Comparison of ENCODE assay signal across 9 cellular contexts in genomic region chr2:190069936-190070696, GRCh38. TPM values are rescaled to one million over a fixed set of nuclear protein-coding genes. Genes with fewer than 3 reads are reported as not detected.
A peak's percentile ranks its signal among the peaks of the same experiment; 100 is the strongest.
DNase-seq lines count a peak whose midpoint lies in the region; ATAC-seq and TF ChIP-seq lines count a peak whose summit lies in the region.
"Had no signal": no experiment of that assay in that cellular context is flagged by ENCODE, and none has a peak within 500 bp of the region (broad histone marks: within the 10 kb centered on the region; RNA-seq: fewer than 3 reads in every experiment).

No MANE protein-coding gene starts in this region.

- H3K79me2 ChIP-seq in KMS-11 (ENCODE audit: insufficient read depth, low read depth): no peaks in the 10 kb centered on the region

- H3K4me1 Mint-ChIP-seq in CD14-positive monocyte (no peaks in the 10 kb centered on the region), mesothelial cell of epicardium (no peaks in the 10 kb centered on the region)

- POLR2A ChIA-PET in Panc1 (lab: Charles Lee): no interaction called here

- no peaks in the 10 kb centered on the region for H3K9me3 Mint-ChIP-seq in CD14-positive monocyte
- peaks cover 4% of the 10 kb centered on the region for H3K9me3 Mint-ChIP-seq in mesothelial cell of epicardium

- TF ChIP-seq CTCF in CD14-positive monocyte (IDR thresholded peaks at IDR 0.05): peak; percentile 69
- TF ChIP-seq CTCF in KMS-11 (conservative IDR thresholded peaks at IDR 0.05; ENCODE audit: low read depth, low read length): peak; percentile 68
- TF ChIP-seq CTCF in Panc1 (IDR thresholded peaks at IDR 0.05): peak; percentile 69; the same call in 1 of the 2 replicates
- TF ChIP-seq CTCF in choroid plexus epithelial cell (conservative IDR thresholded peaks at IDR 0.05; ENCODE audit: low read depth, low read length): peak; percentile 64
- peak; percentile 82 for TF ChIP-seq CTCF in mesothelial cell of epicardium (IDR thresholded peaks at IDR 0.05; ENCODE audit: unreplicated experiment)

- CTCF ChIA-PET in Panc1 (lab: Charles Lee): interaction anchor here (2.1 kb wide), 1 partner anchor 271 kb away, joined by 5 read pairs; no protein-coding TSS in a partner anchor

- H3K27ac ChIP-seq in KMS-11 (no peak overlapping the region), Panc1 (ENCODE audit: low read length) (no peak overlapping the region)
- H3K27ac ChIP-seq: SJSA1 had no signal

- no peaks in the 10 kb centered on the region for H3K9me3 ChIP-seq in Panc1 (ENCODE audit: control insufficient read depth, insufficient read depth, low read depth, low read length)
- H3K9me3 ChIP-seq: SJSA1 had no signal

- H3K4me2 ChIP-seq in KMS-11: no peak overlapping the region

- no peaks in the 10 kb centered on the region for H4K20me1 ChIP-seq in KMS-11 (ENCODE audit: insufficient read depth)

- ATAC-seq in GM18502 (IDR thresholded peaks at IDR 0.05; ENCODE audit: poor library complexity, unreplicated experiment): peak; percentile 65
- ATAC-seq in Panc1: no peak
- no peak for ATAC-seq in GM21717 (IDR thresholded peaks at IDR 0.05; ENCODE audit: unreplicated experiment)

- no peak overlapping the region for H3K27ac Mint-ChIP-seq in CD14-positive monocyte
- no peak overlapping the region for H3K27ac Mint-ChIP-seq in mesothelial cell of epicardium

- H3K36me3 ChIP-seq in KMS-11 (ENCODE audit: insufficient read depth) (no peaks in the 10 kb centered on the region), Panc1 (ENCODE audit: control insufficient read depth, insufficient read depth, low read length) (no peaks in the 10 kb centered on the region)
- H3K36me3 ChIP-seq: SJSA1 had no signal

- in situ Hi-C loops in Panc1 (cut with HindIII; ENCODE audit: low pct_unique_long_range_greater_than_20kb, low sequenced_read_pairs): no loop called here

- H2AFZ ChIP-seq in KMS-11 (ENCODE audit: low read depth): no peak overlapping the region

- no peak for DNase-seq in CD14-positive monocyte (ENCODE audit: low spot score)
- DNase-seq in Panc1 (ENCODE audit: low read depth, low spot score): peak; percentile 47
- DNase-seq in choroid plexus epithelial cell (ENCODE audit: low read depth): peak; percentile 85
- no peak for DNase-seq in mesothelial cell of epicardium (ENCODE audit: low spot score in 2 of 2, unreplicated experiment in 2 of 2)
- DNase-seq in occipital lobe (lab: John Stamatoyannopoulos, UW): no peak

- no TSS peak for BruUV-seq in Panc1 (replicated peaks; lab: Mats Ljungman, UMichigan)

- H3K4me3 ChIP-seq in KMS-11 (IDR thresholded peaks at IDR 0.05; ENCODE audit: insufficient read depth, low read depth, low read length) (no peak overlapping the region), Panc1 (ENCODE audit: low read depth in 2 of 2, low read length in 2 of 2) (no peak overlapping the region), choroid plexus epithelial cell (ENCODE audit: low read depth, low read length) (no peak overlapping the region)
- H3K4me3 ChIP-seq: SJSA1 had no signal

- H3K4me1 ChIP-seq in KMS-11 (ENCODE audit: low read depth, poor library complexity, severe bottlenecking): no peaks in the 10 kb centered on the region
- H3K4me1 ChIP-seq in Panc1 (ENCODE audit: control insufficient read depth, insufficient read depth, low read length): no peaks in the 10 kb centered on the region
- H3K4me1 ChIP-seq: SJSA1 had no signal

- no peak overlapping the region for H3K9ac ChIP-seq in KMS-11

- H3K4me3 Mint-ChIP-seq in CD14-positive monocyte: no peak overlapping the region
- no peak overlapping the region for H3K4me3 Mint-ChIP-seq in mesothelial cell of epicardium

- intact Hi-C loops in CD14-positive monocyte (cut with micrococcal nuclease): no loop called here
- intact Hi-C loops in Panc1 (cut with micrococcal nuclease; ENCODE audit: unreplicated experiment): loop anchor here (5.0 kb wide), 4 partner anchors 48 to 408 kb away; partner anchors contain the start of gene ASNSD1

- H3K36me3 Mint-ChIP-seq in CD14-positive monocyte: no peaks in the 10 kb centered on the region
- H3K36me3 Mint-ChIP-seq in mesothelial cell of epicardium: no peaks in the 10 kb centered on the region

- H3K27me3 ChIP-seq in KMS-11 (ENCODE audit: insufficient read depth, low read depth) (no peaks in the 10 kb centered on the region), Panc1 (ENCODE audit: control insufficient read depth, insufficient read depth, low read length) (no peaks in the 10 kb centered on the region)
- H3K27me3 ChIP-seq: SJSA1 had no signal

- no peaks in the 10 kb centered on the region for H3K27me3 Mint-ChIP-seq in CD14-positive monocyte (ENCODE audit: low read depth in 3 of 3)
- H3K27me3 Mint-ChIP-seq in mesothelial cell of epicardium (ENCODE audit: low read depth): peaks cover 4% of the 10 kb centered on the region

RNA-seq across cellular contexts. Expression of gene MSTN, which starts 7.6 kb away (rescaled TPM):
- polyA plus RNA-seq in CD14-positive monocyte: not detected
- total RNA-seq in Panc1 (2021; ENCODE audit: unreplicated experiment) (not detected), mesothelial cell of epicardium (0.20 to 0.29 TPM (median 0.22 TPM) in 3 replicates), occipital lobe (0.94 TPM)
- polyA plus RNA-seq in Panc1 (2012; ENCODE audit: insufficient read length): not detected

Comparison
In these comparisons a context has a peak if more than half of its experiments do, and no peak if none do; other contexts are left out.
1. DNase-seq: peak in Panc1 (single experiment) and choroid plexus epithelial cell (single experiment); none in CD14-positive monocyte (single experiment), mesothelial cell of epicardium (0 of 2) and occipital lobe (single experiment).
2. Peak in every context shown above with its lines, with median percentiles within 50 percentile points of each other: CTCF ChIP-seq.